In the genomic region with DNA sequence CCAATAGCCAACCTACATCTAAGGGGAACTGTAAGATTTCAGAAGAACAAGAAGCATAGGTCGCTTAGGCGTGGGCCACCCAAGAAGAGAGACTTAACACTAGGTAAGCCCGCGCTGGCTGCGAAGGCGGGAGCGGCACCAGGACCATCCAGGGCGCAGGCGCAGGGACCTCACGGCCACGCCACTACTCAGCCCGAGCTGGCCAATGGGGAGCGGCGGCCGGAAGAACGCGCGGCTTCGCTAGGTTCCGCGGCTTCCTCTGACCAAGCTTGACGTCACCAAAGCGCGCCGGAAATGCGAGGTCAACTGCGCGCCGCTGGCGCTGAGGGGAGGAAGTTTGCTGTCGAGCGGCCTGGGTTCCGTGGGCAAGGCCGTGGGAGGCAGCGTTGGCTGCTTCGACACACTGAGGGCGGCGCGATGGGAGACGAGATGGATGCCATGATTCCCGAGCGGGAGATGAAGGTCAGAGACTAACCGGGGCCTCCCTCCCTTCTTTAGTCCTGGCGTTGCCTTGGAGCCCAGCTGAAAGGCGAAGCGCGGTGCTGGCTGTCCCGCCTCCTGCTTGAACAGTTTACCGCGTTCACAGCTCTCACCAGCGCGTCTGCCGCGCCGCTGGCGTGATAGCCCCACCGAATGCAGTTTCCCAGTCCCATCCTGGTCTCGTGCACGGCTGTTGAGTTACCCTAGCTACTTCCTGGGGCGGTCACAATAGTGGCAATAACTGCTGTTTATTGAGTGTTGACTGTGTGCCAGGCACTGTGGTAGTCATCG, we compare ENCODE assay signal across 8 cellular contexts. TPM values are rescaled to one million over a fixed set of nuclear protein-coding genes. Genes with fewer than 3 reads are reported as not detected.
DNase-seq lines count a peak whose midpoint lies in the region; ATAC-seq and TF ChIP-seq lines count a peak whose summit lies in the region.

A gene (plus strand): TSS at position 299 of the 771 bp plus-strand sequence. CDS start 119 bp downstream, at position 418.

- H3K79me2 ChIP-seq in parathyroid adenoma: peaks cover 6% of the 10 kb centered on the region

- H3K27me3 ChIP-seq in adipocyte (replicated peaks; ENCODE audit: control insufficient read depth, insufficient read depth, low read length) (peaks cover 4% of the 10 kb centered on the region), cardiac muscle cell (no peaks in the 10 kb centered on the region), parathyroid adenoma (ENCODE audit: control insufficient read depth, insufficient read depth, low read length) (no peaks in the 10 kb centered on the region), tibial nerve (no peaks in the 10 kb centered on the region)

- H3K9ac ChIP-seq in adipocyte (ENCODE audit: low read length) (peak within 1 kb of the TSS; percentile 97), parathyroid adenoma (no peak within 1 kb of the TSS)

- TF ChIP-seq POLR2A in tibial nerve (IDR thresholded peaks at IDR 0.05): peak; percentile 9 to 82

- peaks cover 31% of the 10 kb centered on the region for H3K36me3 ChIP-seq in adipocyte (ENCODE audit: control insufficient read depth, insufficient read depth, low read length, severe bottlenecking)
- H3K36me3 ChIP-seq in cardiac muscle cell: peaks cover 27% of the 10 kb centered on the region
- no peaks in the 10 kb centered on the region for H3K36me3 ChIP-seq in parathyroid adenoma (ENCODE audit: control insufficient read depth, insufficient read depth, low read length)
- peaks cover 0 to 51% (median 0%) of the 10 kb centered on the region in 3 donors for H3K36me3 ChIP-seq in tibial nerve

- H3K4me1 ChIP-seq in adipocyte (ENCODE audit: control insufficient read depth, insufficient read depth, low read length) (peaks cover 17% of the 10 kb centered on the region), cardiac muscle cell (ENCODE audit: low read depth) (peaks cover 5% of the 10 kb centered on the region), parathyroid adenoma (no peaks in the 10 kb centered on the region), tibial nerve (peaks cover 0 to 30% (median 11%) of the 10 kb centered on the region in 4 donors)

- H2AFZ ChIP-seq in parathyroid adenoma: peak within 1 kb of the TSS; percentile 82

- peak; percentile 98 for DNase-seq in GM12865 (ENCODE audit: low read depth)
- peak; percentile 87 for DNase-seq in NCI-H1417 treated with DMSO at 0.1 percent for 48 hours (lab: John Stamatoyannopoulos, UW)
- peak; percentile 95 for DNase-seq in SW480 (ENCODE audit: low spot score)
- peak; percentile 99 for DNase-seq in adipocyte (ENCODE audit: low read depth)
- peak; percentile 99 for DNase-seq in cardiac muscle cell (ENCODE audit: low read depth in 1 of 2, low spot score in 1 of 2)
- peak; percentile 97 to 99 for DNase-seq in tibial nerve (ENCODE audit: low spot score in 2 of 2)

- peak; percentile 98 to 99 for TF ChIP-seq EP300 in tibial nerve (IDR thresholded peaks at IDR 0.05)

- H3K27ac ChIP-seq in cardiac muscle cell (peak within 1 kb of the TSS; percentile 86), parathyroid adenoma (peak within 1 kb of the TSS; percentile 38), tibial nerve (peak within 1 kb of the TSS; percentile 71 to 93 (median 84))

- ATAC-seq in HG02763 (IDR thresholded peaks at IDR 0.05; ENCODE audit: unreplicated experiment): peak; percentile 96

- H3K4me3 ChIP-seq in GM12865 (ENCODE audit: low read depth, low read length) (peak within 1 kb of the TSS; percentile 90), adipocyte (ENCODE audit: low read length) (peak within 1 kb of the TSS; percentile 92), cardiac muscle cell (peak within 1 kb of the TSS; percentile 43), parathyroid adenoma (ENCODE audit: low read depth, low read length) (peak within 1 kb of the TSS; percentile 81), tibial nerve (peak within 1 kb of the TSS; percentile 64 to 98 (median 79))

- 0% methylated on average over 30 to 56 of the region's 61 CpGs for WGBS in tibial nerve, 2 donors

- peak within 1 kb of the TSS; percentile 97 for H3K4me2 ChIP-seq in parathyroid adenoma (ENCODE audit: low read length)

- H3K9me3 ChIP-seq in adipocyte (ENCODE audit: control insufficient read depth, low read length) (no peaks in the 10 kb centered on the region), cardiac muscle cell (ENCODE audit: low read depth) (no peaks in the 10 kb centered on the region), parathyroid adenoma (ENCODE audit: control insufficient read depth, low read length) (no peaks in the 10 kb centered on the region), tibial nerve (no peaks in the 10 kb centered on the region)

- TF ChIP-seq CTCF in GM12865 (IDR thresholded peaks at IDR 0.05; ENCODE audit: insufficient read depth, low read depth, low read length, missing control alignments) (no peak), cardiac muscle cell (IDR thresholded peaks at IDR 0.05; ENCODE audit: low read depth, low read length) (no peak), parathyroid adenoma (IDR thresholded peaks at IDR 0.05) (no peak), tibial nerve (IDR thresholded peaks at IDR 0.05) (peak in 1 of 5 experiments; percentile 57)

RNA-seq across cellular contexts. Expression of the gene that starts here (rescaled TPM):
- total RNA-seq in cardiac muscle cell: 18.7 and 29.0 TPM in 2 replicates
- polyA plus RNA-seq in cardiac muscle cell: 14.7 and 15.9 TPM in 2 replicates
- 10 to 100 TPM; 39.8 to 94.2 (median 70.2) TPM for total RNA-seq in tibial nerve

Comparison
In these comparisons a context has a peak if more than half of its experiments do, and no peak if none do; other contexts are left out.
1. Peak in every context shown above with its lines: DNase-seq, ATAC-seq, H3K4me3 ChIP-seq and H3K27ac ChIP-seq.